30 cellular contexts compared by ENCODE assay signal in the genomic region with DNA sequence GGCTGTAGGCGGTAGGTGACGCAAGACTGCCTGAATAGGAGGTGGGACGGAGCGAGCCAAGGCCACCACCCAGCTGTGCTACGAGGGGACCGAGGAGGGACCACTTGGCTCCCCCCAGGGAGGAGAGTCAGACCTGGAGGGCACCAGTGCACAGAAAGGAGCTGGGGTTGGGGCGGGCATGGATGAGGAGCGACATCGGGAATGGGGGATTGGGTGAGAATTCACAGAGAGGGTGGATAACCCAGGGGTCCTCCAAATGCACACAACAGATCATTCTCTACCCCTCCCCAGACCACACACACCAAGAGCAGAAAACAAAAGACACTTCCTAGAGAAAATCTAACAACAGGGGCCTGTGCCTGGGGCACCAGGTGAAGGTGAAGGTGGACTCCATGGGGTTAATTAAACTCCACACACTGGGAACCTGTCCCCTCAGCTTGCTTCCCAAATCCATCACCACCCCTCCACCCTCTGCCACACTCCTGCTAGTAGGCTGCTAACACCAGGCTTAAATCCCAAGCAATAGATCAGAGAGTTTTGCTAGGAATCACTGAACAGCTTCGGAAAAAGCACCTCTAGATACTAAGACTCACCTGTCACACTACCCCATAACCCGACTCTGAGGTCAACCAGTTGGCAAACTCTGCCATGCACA.
DNase-seq lines count a peak whose midpoint lies in the region; ATAC-seq and TF ChIP-seq lines count a peak whose summit lies in the region.
"Had no signal": no experiment of that assay in that cellular context is flagged by ENCODE, and none has a peak within 500 bp of the region (broad histone marks: within the 10 kb centered on the region; RNA-seq: fewer than 3 reads in every experiment).

No MANE protein-coding gene starts in this region.

- ATAC-seq in activated CD4-positive, alpha-beta T cell treated with anti-CD3 and anti-CD28 coated beads for 36 hours: no peak
- ATAC-seq in left lobe of liver (no peak), HG02798 (IDR thresholded peaks at IDR 0.05; ENCODE audit: poor library complexity, unreplicated experiment) (no peak)
- ATAC-seq in stimulated activated memory B cell treated with anti-CD40 and anti-IgM and Interleukin-4, amounts not matched to agents 10 μg/mL and 1 μg/mL and 100 μg/mL, for 72 hours: peak; percentile 40
- ATAC-seq: left colon had no signal

- no peak overlapping the region for H3K27ac Mint-ChIP-seq in activated CD4-positive, alpha-beta T cell treated with anti-CD3 and anti-CD28 coated beads, Interleukin-2, amount 10 ng/mL, durations not matched to agents 24 days and 14 days
- no peak overlapping the region for H3K27ac Mint-ChIP-seq in activated CD4-positive, alpha-beta T cell treated with anti-CD3 and anti-CD28 coated beads for 36 hours
- H3K27ac Mint-ChIP-seq in stimulated activated memory B cell treated with anti-CD40 and anti-IgM and Interleukin-4, amounts not matched to agents 10 μg/mL and 1 μg/mL and 100 μg/mL, for 72 hours: no peak overlapping the region
- no peak overlapping the region for H3K27ac Mint-ChIP-seq in T-helper 2 cell treated with Interferon-gamma antibody and Interleukin-4, amounts not matched to agents 5 μg/mL and 100 μg/mL, for 36 hours
- H3K27ac Mint-ChIP-seq: activated CD4-positive, alpha-beta memory T cell treated with anti-CD3 and anti-CD28 coated beads for 36 hours; activated naive CD4-positive, alpha-beta T cell treated with anti-CD3 and anti-CD28 coated beads, Interleukin-2, amount 50 U/mL, for 24 hours; activated T-helper 2 cell treated with anti-CD3 and anti-CD28 coated beads, Interferon-gamma antibody, Interleukin-2, Interleukin-4, amounts not matched to agents 10 μg/mL and 5 μg/mL and 100 μg/mL, durations not matched to agents 14 hours and 24 hours and 36 hours; CD8-positive, alpha-beta memory T cell; memory B cell had no signal

- H3K36me3 Mint-ChIP-seq in activated CD4-positive, alpha-beta T cell treated with anti-CD3 and anti-CD28 coated beads, Interleukin-2, amount 10 ng/mL, durations not matched to agents 24 days and 14 days (ENCODE audit: low read depth): no peaks in the 10 kb centered on the region
- no peaks in the 10 kb centered on the region for H3K36me3 Mint-ChIP-seq in activated CD4-positive, alpha-beta T cell treated with anti-CD3 and anti-CD28 coated beads for 36 hours (ENCODE audit: low read depth)
- no peaks in the 10 kb centered on the region for H3K36me3 Mint-ChIP-seq in stimulated activated memory B cell treated with anti-CD40 and anti-IgM and Interleukin-4, amounts not matched to agents 10 μg/mL and 1 μg/mL and 100 μg/mL, for 72 hours
- H3K36me3 Mint-ChIP-seq in T-helper 2 cell treated with Interferon-gamma antibody and Interleukin-4, amounts not matched to agents 5 μg/mL and 100 μg/mL, for 36 hours (ENCODE audit: low read depth): no peaks in the 10 kb centered on the region
- H3K36me3 Mint-ChIP-seq: activated CD4-positive, alpha-beta memory T cell treated with anti-CD3 and anti-CD28 coated beads for 36 hours; activated naive CD4-positive, alpha-beta T cell treated with anti-CD3 and anti-CD28 coated beads, Interleukin-2, amount 50 U/mL, for 24 hours; CD8-positive, alpha-beta memory T cell; memory B cell had no signal

- peak; percentile 32 for DNase-seq in activated CD4-positive, alpha-beta T cell treated with anti-CD3 and anti-CD28 coated beads, Interleukin-2, amount 10 ng/mL, durations not matched to agents 24 days and 14 days
- no peak for DNase-seq in activated CD4-positive, alpha-beta T cell treated with anti-CD3 and anti-CD28 coated beads for 36 hours
- DNase-seq in left lobe of liver (ENCODE audit: low spot score) (peak; percentile 23), KG1 (lab: John Stamatoyannopoulos, UW) (no peak)
- no peak for DNase-seq in T-helper 2 cell treated with Interferon-gamma antibody and Interleukin-4, amounts not matched to agents 5 μg/mL and 100 μg/mL, for 36 hours (ENCODE audit: low spot score)
- DNase-seq: activated CD4-positive, alpha-beta memory T cell treated with anti-CD3 and anti-CD28 coated beads for 36 hours; amygdala; CD8-positive, alpha-beta memory T cell; DMS 273 treated with DMSO at 0.1 percent for 48 hours; effector CD4-positive, alpha-beta T cell; foreskin melanocyte; H7; KBM-7; left colon; MM.1S; NCI-H2081 treated with DMSO at 0.1 percent for 48 hours; NCI-H446; occipital lobe; stimulated activated naive CD8-positive, alpha-beta T cell treated with anti-CD3 and anti-CD28 coated beads, Interleukin-15, amount 100 ng/mL, for 72 hours; SW 1271; T1000 had no signal

- peaks cover 7% of the 10 kb centered on the region for H3K27me3 Mint-ChIP-seq in activated CD4-positive, alpha-beta T cell treated with anti-CD3 and anti-CD28 coated beads, Interleukin-2, amount 10 ng/mL, durations not matched to agents 24 days and 14 days
- H3K27me3 Mint-ChIP-seq in activated CD4-positive, alpha-beta T cell treated with anti-CD3 and anti-CD28 coated beads for 36 hours: peaks cover 2% of the 10 kb centered on the region
- H3K27me3 Mint-ChIP-seq in stimulated activated memory B cell treated with anti-CD40 and anti-IgM and Interleukin-4, amounts not matched to agents 10 μg/mL and 1 μg/mL and 100 μg/mL, for 72 hours: peaks cover 56% of the 10 kb centered on the region
- peaks cover 2% of the 10 kb centered on the region for H3K27me3 Mint-ChIP-seq in T-helper 2 cell treated with Interferon-gamma antibody and Interleukin-4, amounts not matched to agents 5 μg/mL and 100 μg/mL, for 36 hours (ENCODE audit: low read depth)

- H3K27ac ChIP-seq in VCaP: peak overlapping the region; percentile 94
- H3K27ac ChIP-seq: breast epithelium, Peyer's patch, vagina had no signal

- no peak overlapping the region for H3K4me3 Mint-ChIP-seq in activated CD4-positive, alpha-beta T cell treated with anti-CD3 and anti-CD28 coated beads, Interleukin-2, amount 10 ng/mL, durations not matched to agents 24 days and 14 days
- H3K4me3 Mint-ChIP-seq in activated CD4-positive, alpha-beta T cell treated with anti-CD3 and anti-CD28 coated beads for 36 hours: no peak overlapping the region
- H3K4me3 Mint-ChIP-seq in stimulated activated memory B cell treated with anti-CD40 and anti-IgM and Interleukin-4, amounts not matched to agents 10 μg/mL and 1 μg/mL and 100 μg/mL, for 72 hours: no peak overlapping the region
- H3K4me3 Mint-ChIP-seq in T-helper 2 cell treated with Interferon-gamma antibody and Interleukin-4, amounts not matched to agents 5 μg/mL and 100 μg/mL, for 36 hours: no peak overlapping the region
- H3K4me3 Mint-ChIP-seq: activated CD4-positive, alpha-beta memory T cell treated with anti-CD3 and anti-CD28 coated beads for 36 hours; activated naive CD4-positive, alpha-beta T cell treated with anti-CD3 and anti-CD28 coated beads, Interleukin-2, amount 50 U/mL, for 24 hours; CD8-positive, alpha-beta memory T cell; memory B cell; stimulated activated naive CD8-positive, alpha-beta T cell treated with anti-CD3 and anti-CD28 coated beads, Interleukin-15, amount 100 ng/mL, for 72 hours had no signal

- peaks cover 3% of the 10 kb centered on the region for H3K4me1 Mint-ChIP-seq in activated CD4-positive, alpha-beta T cell treated with anti-CD3 and anti-CD28 coated beads, Interleukin-2, amount 10 ng/mL, durations not matched to agents 24 days and 14 days
- no peaks in the 10 kb centered on the region for H3K4me1 Mint-ChIP-seq in activated CD4-positive, alpha-beta T cell treated with anti-CD3 and anti-CD28 coated beads for 36 hours
- H3K4me1 Mint-ChIP-seq in stimulated activated memory B cell treated with anti-CD40 and anti-IgM and Interleukin-4, amounts not matched to agents 10 μg/mL and 1 μg/mL and 100 μg/mL, for 72 hours: peaks cover 12% of the 10 kb centered on the region
- no peaks in the 10 kb centered on the region for H3K4me1 Mint-ChIP-seq in T-helper 2 cell treated with Interferon-gamma antibody and Interleukin-4, amounts not matched to agents 5 μg/mL and 100 μg/mL, for 36 hours (ENCODE audit: low read depth)
- H3K4me1 Mint-ChIP-seq: activated naive CD4-positive, alpha-beta T cell treated with anti-CD3 and anti-CD28 coated beads, Interleukin-2, amount 50 U/mL, for 24 hours; CD8-positive, alpha-beta memory T cell; memory B cell had no signal

- intact Hi-C loops in activated CD4-positive, alpha-beta T cell treated with anti-CD3 and anti-CD28 coated beads, Interleukin-2, amount 10 ng/mL, durations not matched to agents 24 days and 14 days (cut with micrococcal nuclease): no loop called here
- intact Hi-C loops in activated CD4-positive, alpha-beta T cell treated with anti-CD3 and anti-CD28 coated beads for 36 hours (cut with DNase I, micrococcal nuclease): no loop called here

- POLR2A ChIA-PET in activated CD4-positive, alpha-beta T cell treated with anti-CD3 and anti-CD28 coated beads for 36 hours (lab: Charles Lee): no interaction called here

- CTCF ChIA-PET in activated CD4-positive, alpha-beta T cell treated with anti-CD3 and anti-CD28 coated beads for 36 hours (lab: Charles Lee): no interaction called here

- no peak for TF ChIP-seq CTCF in VCaP (conservative IDR thresholded peaks at IDR 0.05)

- H3K9me3 Mint-ChIP-seq in activated CD4-positive, alpha-beta T cell treated with anti-CD3 and anti-CD28 coated beads, Interleukin-2, amount 10 ng/mL, durations not matched to agents 24 days and 14 days: no peaks in the 10 kb centered on the region
- H3K9me3 Mint-ChIP-seq in activated CD4-positive, alpha-beta T cell treated with anti-CD3 and anti-CD28 coated beads for 36 hours (ENCODE audit: low read depth): no peaks in the 10 kb centered on the region
- H3K9me3 Mint-ChIP-seq in stimulated activated memory B cell treated with anti-CD40 and anti-IgM and Interleukin-4, amounts not matched to agents 10 μg/mL and 1 μg/mL and 100 μg/mL, for 72 hours: no peaks in the 10 kb centered on the region
- no peaks in the 10 kb centered on the region for H3K9me3 Mint-ChIP-seq in T-helper 2 cell treated with Interferon-gamma antibody and Interleukin-4, amounts not matched to agents 5 μg/mL and 100 μg/mL, for 36 hours
- H3K9me3 Mint-ChIP-seq: activated CD4-positive, alpha-beta memory T cell treated with anti-CD3 and anti-CD28 coated beads for 36 hours; activated naive CD4-positive, alpha-beta T cell treated with anti-CD3 and anti-CD28 coated beads, Interleukin-2, amount 50 U/mL, for 24 hours; activated T-helper 2 cell treated with anti-CD3 and anti-CD28 coated beads, Interferon-gamma antibody, Interleukin-2, Interleukin-4, amounts not matched to agents 10 μg/mL and 5 μg/mL and 100 μg/mL, durations not matched to agents 14 hours and 24 hours and 36 hours; CD8-positive, alpha-beta memory T cell; memory B cell; stimulated activated naive CD8-positive, alpha-beta T cell treated with anti-CD3 and anti-CD28 coated beads, Interleukin-15, amount 100 ng/mL, for 72 hours had no signal

Comparison
In these comparisons a context has a peak if more than half of its experiments do, and no peak if none do; other contexts are left out.
1. DNase-seq: peak in activated CD4-positive, alpha-beta T cell treated with anti-CD3 and anti-CD28 coated beads, Interleukin-2, amount 10 ng/mL, durations not matched to agents 24 days and 14 days (single experiment) and left lobe of liver (single experiment); none in activated CD4-positive, alpha-beta T cell treated with anti-CD3 and anti-CD28 coated beads for 36 hours (single experiment), T-helper 2 cell treated with Interferon-gamma antibody and Interleukin-4, amounts not matched to agents 5 μg/mL and 100 μg/mL, for 36 hours (single experiment) and KG1 (single experiment).